16 cellular contexts compared by ENCODE assay signal in genomic region chr2:13968811-13969210, GRCh38.
DNase-seq lines count a peak whose midpoint lies in the region; ATAC-seq and TF ChIP-seq lines count a peak whose summit lies in the region.
"Had no signal": no experiment of that assay in that cellular context is flagged by ENCODE, and none has a peak within 500 bp of the region (broad histone marks: within the 10 kb centered on the region; RNA-seq: fewer than 3 reads in every experiment).

No MANE protein-coding gene starts in this region.

- WGBS in testis, 2 donors, result 76 to 81% methylated on average over 2 of the region's 2 CpGs

- no peak for TF ChIP-seq CTCF in testis (IDR thresholded peaks at IDR 0.05)

- DNase-seq in GM04504 (ENCODE audit: low read depth) (peak; percentile 3), LoVo (ENCODE audit: low spot score) (peak; percentile 15), SK-MEL-5 (ENCODE audit: low read depth, low spot score) (peak; percentile 36), T-helper 17 cell (no peak), testis (no peak)
- DNase-seq: C1 segment of cervical spinal cord, KBM-7, MG63, NCI-H1105, NCI-H1694, NCI-H2227 treated with DMSO at 0.1 percent for 48 hours, NCI-H524 treated with DMSO at 0.1 percent for 48 hours, T-helper 1 cell had no signal

- H3K27ac Mint-ChIP-seq in T-helper 17 cell, result no peak overlapping the region

- H3K36me3 ChIP-seq in skeletal muscle satellite cell (ENCODE audit: insufficient read depth, low read length), result no peaks in the 10 kb centered on the region
- no peaks in the 10 kb centered on the region for H3K36me3 ChIP-seq in testis (ENCODE audit: low read depth, missing control alignments)
- H3K36me3 ChIP-seq: MG63 had no signal

- ATAC-seq in HG02763 (IDR thresholded peaks at IDR 0.05; ENCODE audit: unreplicated experiment), result no peak
- no peak for ATAC-seq in GM18873 (IDR thresholded peaks at IDR 0.05; ENCODE audit: low FRiP score, unreplicated experiment)
- ATAC-seq in T-helper 17 cell, result no peak

- TF ChIP-seq POLR2A in testis (IDR thresholded peaks at IDR 0.05), result no peak

- H3K9me3 ChIP-seq in skeletal muscle satellite cell (replicated peaks; ENCODE audit: low read length) (no peaks in the 10 kb centered on the region), T-helper 17 cell (ENCODE audit: control insufficient read depth, low read length, poor library complexity, severe bottlenecking) (no peaks in the 10 kb centered on the region), testis (no peaks in the 10 kb centered on the region)
- H3K9me3 ChIP-seq: MG63 had no signal

- no peaks in the 10 kb centered on the region for H3K4me1 Mint-ChIP-seq in T-helper 17 cell

- H3K4me1 ChIP-seq in skeletal muscle satellite cell (ENCODE audit: control insufficient read depth, insufficient read depth, low read length), result no peaks in the 10 kb centered on the region
- no peaks in the 10 kb centered on the region for H3K4me1 ChIP-seq in testis

- H3K4me2 ChIP-seq in skeletal muscle satellite cell (ENCODE audit: low read length), result peak overlapping the region; percentile 62

- H3K4me3 ChIP-seq in skeletal muscle satellite cell (ENCODE audit: low read length) (no peak overlapping the region), testis (no peak overlapping the region)
- H3K4me3 ChIP-seq: MG63 had no signal

- intact Hi-C loops in testis (cut with DNase I; ENCODE audit: low total_unique reads), result no loop called here

- no peak overlapping the region for H3K27ac ChIP-seq in testis

- no peaks in the 10 kb centered on the region for H3K27me3 Mint-ChIP-seq in T-helper 17 cell

- no peaks in the 10 kb centered on the region for H3K27me3 ChIP-seq in skeletal muscle satellite cell (ENCODE audit: control insufficient read depth, insufficient read depth, low read length)
- no peaks in the 10 kb centered on the region for H3K27me3 ChIP-seq in testis
- H3K27me3 ChIP-seq: MG63 had no signal

- H3K36me3 Mint-ChIP-seq in T-helper 17 cell (ENCODE audit: low read depth), result no peaks in the 10 kb centered on the region

- in situ Hi-C loops in SK-MEL-5 (cut with HindIII; ENCODE audit: low pct_unique_long_range_greater_than_20kb, low sequenced_read_pairs), result no loop called here

- no peak overlapping the region for H3K4me3 Mint-ChIP-seq in T-helper 17 cell

- H3K9ac ChIP-seq in skeletal muscle satellite cell (ENCODE audit: low read depth, low read length), result peak overlapping the region; percentile 9

Comparison
In these comparisons a context has a peak if more than half of its experiments do, and no peak if none do; other contexts are left out.
1. DNase-seq: peak in GM04504 (single experiment), LoVo (single experiment) and SK-MEL-5 (single experiment); none in T-helper 17 cell (0 of 3) and testis (single experiment).